In genomic region chr7:48088559-48089414, GRCh38 we compare ENCODE assay signal across 8 cellular contexts. TPM values are rescaled to one million over a fixed set of nuclear protein-coding genes. Genes with fewer than 3 reads are reported as not detected.
DNase-seq lines count a peak whose midpoint lies in the region; ATAC-seq, FAIRE-seq and TF ChIP-seq lines count a peak whose summit lies in the region.

Gene UPP1, plus strand, starts transcription at chr7:48089265. Its CDS starts 5,519 bp downstream, at chr7:48094784.

- peak within 1 kb of the TSS; percentile 93 to 96 for H3K27ac ChIP-seq in A549

- TF ChIP-seq RAD21 in A549 (conservative IDR thresholded peaks at IDR 0.05 in 1 of 2, IDR thresholded peaks at IDR 0.05 in 1 of 2) = peak; percentile 8 to 17; a peak in 3 of 5 replicates

- peak; percentile 38 to 57; a peak in 2 of 5 replicates for TF ChIP-seq EP300 in A549 (IDR thresholded peaks at IDR 0.05)

- peaks cover 53% of the 10 kb centered on the region for H3K4me1 ChIP-seq in A549

- ATAC-seq in A549 = peak; percentile 73 to 86
- ATAC-seq in GM18520 (IDR thresholded peaks at IDR 0.05; ENCODE audit: unreplicated experiment) = peak; percentile 47
- peak; percentile 41 for ATAC-seq in HG03060 (IDR thresholded peaks at IDR 0.05; ENCODE audit: low read depth, unreplicated experiment)

- CTCF ChIA-PET in A549 (lab: Yijun Ruan, JAX) = interaction anchor here (0.7 to 15.8 kb wide), 8 partner anchors 18 to 144 kb away, joined by 3 to 177 read pairs (median 4); no protein-coding TSS in a partner anchor

- no peaks in the 10 kb centered on the region for H3K9me3 ChIP-seq in A549

- peak within 1 kb of the TSS; percentile 91 for H3K4me2 ChIP-seq in A549

- DNase-seq in A549 (ENCODE audit: low read depth in 1 of 2, low spot score in 1 of 2) = peak; percentile 89 to 98
- DNase-seq in NCI-H345 (lab: John Stamatoyannopoulos, UW) = peak; percentile 81
- DNase-seq in activated CD4-positive, alpha-beta T cell treated with anti-CD3 and anti-CD28 coated beads for 1 hour = peak; percentile 82
- DNase-seq in cerebellum (ENCODE audit: low spot score) = peak; percentile 83
- peak; percentile 95 for DNase-seq in kidney epithelial cell (ENCODE audit: low read depth)
- peak; percentile 62 to 83 for DNase-seq in stimulated activated CD4-positive, alpha-beta T cell treated with anti-CD3 and anti-CD28 coated beads, Interleukin-1b, Interleukin-23, amount 100 ng/mL, for 1 hour (ENCODE audit: low read depth in 2 of 2)

- H3K27me3 ChIP-seq in kidney epithelial cell (ENCODE audit: control insufficient read depth, insufficient read depth, low read length) = no peaks in the 10 kb centered on the region

- H3K4me3 ChIP-seq in A549 = peak within 1 kb of the TSS; percentile 92
- H3K4me3 ChIP-seq in kidney epithelial cell (ENCODE audit: low read depth, low read length) = peak within 1 kb of the TSS; percentile 72

- no peak for TF ChIP-seq CTCF in A549 (IDR thresholded peaks at IDR 0.05)
- TF ChIP-seq CTCF in kidney epithelial cell (IDR thresholded peaks at IDR 0.05; ENCODE audit: insufficient read depth, low read length, poor library complexity, severe bottlenecking) = no peak

- POLR2A ChIA-PET in A549 (lab: Yijun Ruan, JAX) = interaction anchor here (0.6 to 1.5 kb wide), 11 partner anchors 15 to 795 kb away, joined by 3 to 9 read pairs (median 3); partner anchors contain the start of gene C7orf57

- peak; percentile 82 for TF ChIP-seq POLR2A in A549 (IDR thresholded peaks at IDR 0.05; ENCODE audit: low read length)

- WGBS in A549 (ENCODE audit: missing lambda C conversion rate) = 0% methylated on average over 31 of the region's 66 CpGs

- no peaks in the 10 kb centered on the region for H3K36me3 ChIP-seq in kidney epithelial cell (ENCODE audit: control insufficient read depth, insufficient read depth, low read length)

- peak; percentile 65 for FAIRE-seq in A549 (lab: Jason Lieb, UNC)

TF ChIP-seq in A549, 52 proteins besides CTCF, POLR2A, EP300 and RAD21 (continues in another document):
- TF ChIP-seq HOXB5 (CRISPR knock-in tag; IDR thresholded peaks at IDR 0.05) (0 out of 2 replicates have a peak, but pooled peaks have one; percentile 62), NR3C1 (IDR thresholded peaks at IDR 0.05) (no peak), ZSCAN20 (CRISPR knock-in tag; IDR thresholded peaks at IDR 0.05) (no peak), NFE2L2 (conservative IDR thresholded peaks at IDR 0.05; ENCODE audit: low read length) (no peak), CBX8 (IDR thresholded peaks at IDR 0.05) (no peak), CHD4 (IDR thresholded peaks at IDR 0.05; ENCODE audit: borderline replicate concordance) (no peak), ZC3H11A (IDR thresholded peaks at IDR 0.05) (no peak), HES2 (IDR thresholded peaks at IDR 0.05) (no peak), RNF2 (IDR thresholded peaks at IDR 0.05; ENCODE audit: borderline replicate concordance, low read depth) (no peak), FOXS1 (CRISPR knock-in tag; IDR thresholded peaks at IDR 0.05) (no peak), TP53 (CRISPR knock-in tag; IDR thresholded peaks at IDR 0.05) (0 out of 2 replicates have a peak, but pooled peaks have one; percentile 19), MAFK (IDR thresholded peaks at IDR 0.05; ENCODE audit: partially characterized antibody) (no peak), CBX2 (IDR thresholded peaks at IDR 0.05; ENCODE audit: borderline replicate concordance, low read depth) (no peak), HMGXB4 (CRISPR knock-in tag; IDR thresholded peaks at IDR 0.05; ENCODE audit: borderline replicate concordance) (no peak), CEBPB (IDR thresholded peaks at IDR 0.05) (peak; percentile 52 to 84; a peak in 2 of 4 replicates), BCL3 (IDR thresholded peaks at IDR 0.05) (no peak), EHMT2 (IDR thresholded peaks at IDR 0.05; ENCODE audit: low read depth) (no peak), KDM5A (IDR thresholded peaks at IDR 0.05) (no peak), HOXB13 (CRISPR knock-in tag; IDR thresholded peaks at IDR 0.05; ENCODE audit: low read depth) (no peak), FOSB (CRISPR knock-in tag; IDR thresholded peaks at IDR 0.05) (no peak), HDAC2 (IDR thresholded peaks at IDR 0.05) (no peak), KDM1A (IDR thresholded peaks at IDR 0.05; ENCODE audit: low read depth) (no peak), JUN (IDR thresholded peaks at IDR 0.05) (peak; percentile 77 to 85; a peak in 4 of 5 replicates), ATOH8 (CRISPR knock-in tag; IDR thresholded peaks at IDR 0.05; ENCODE audit: low read depth) (no peak), RFX5 (IDR thresholded peaks at IDR 0.05) (no peak), USF2 (IDR thresholded peaks at IDR 0.05) (peak; percentile 81), MYC (IDR thresholded peaks at IDR 0.05; ENCODE audit: borderline replicate concordance, low read length) (peak; percentile 66; the same call in 1 of the 2 replicates)
- TF ChIP-seq, protein P1, sequence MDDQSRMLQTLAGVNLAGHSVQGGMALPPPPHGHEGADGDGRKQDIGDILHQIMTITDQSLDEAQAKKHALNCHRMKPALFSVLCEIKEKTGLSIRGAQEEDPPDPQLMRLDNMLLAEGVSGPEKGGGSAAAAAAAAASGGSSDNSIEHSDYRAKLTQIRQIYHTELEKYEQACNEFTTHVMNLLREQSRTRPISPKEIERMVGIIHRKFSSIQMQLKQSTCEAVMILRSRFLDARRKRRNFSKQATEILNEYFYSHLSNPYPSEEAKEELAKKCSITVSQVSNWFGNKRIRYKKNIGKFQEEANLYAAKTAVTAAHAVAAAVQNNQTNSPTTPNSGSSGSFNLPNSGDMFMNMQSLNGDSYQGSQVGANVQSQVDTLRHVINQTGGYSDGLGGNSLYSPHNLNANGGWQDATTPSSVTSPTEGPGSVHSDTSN (IDR thresholded peaks at IDR 0.05) = peak; percentile 52; the same call in 1 of the 2 replicates
- TF ChIP-seq, protein P2, sequence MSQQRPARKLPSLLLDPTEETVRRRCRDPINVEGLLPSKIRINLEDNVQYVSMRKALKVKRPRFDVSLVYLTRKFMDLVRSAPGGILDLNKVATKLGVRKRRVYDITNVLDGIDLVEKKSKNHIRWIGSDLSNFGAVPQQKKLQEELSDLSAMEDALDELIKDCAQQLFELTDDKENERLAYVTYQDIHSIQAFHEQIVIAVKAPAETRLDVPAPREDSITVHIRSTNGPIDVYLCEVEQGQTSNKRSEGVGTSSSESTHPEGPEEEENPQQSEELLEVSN (IDR thresholded peaks at IDR 0.05; ENCODE audit: borderline replicate concordance, low read depth) = 0 out of 2 replicates have a peak, but pooled peaks have one; percentile 26

RNA-seq across cellular contexts. Expression of gene UPP1, which starts in this region (rescaled TPM):
- polyA plus RNA-seq in A549 (2011; rRNA removed) (46.6 and 55.7 TPM in 2 replicates), A549 (2017; fragmentation: RNase III; extraction: RNeasy Plus Mini Kit Qiagen cat#74134 plus additional on column Dnase treatment) (32.2 to 38.1 TPM (median 38.1 TPM) in 3 replicates)
- polyA plus RNA-seq in A549 (2012; cell fraction: cytosol; rRNA removed) = 78.9 and 80.8 TPM in 2 replicates
- polyA plus RNA-seq in A549 (2012; cell fraction: nucleus; rRNA removed) = 124 and 130 TPM in 2 replicates
- polyA minus RNA-seq in A549 (2011; rRNA and poly(A)+ RNA removed) = 30.7 and 32.5 TPM in 2 replicates
- total RNA-seq in cerebellum (23.5 TPM), kidney epithelial cell (421 and 429 TPM in 2 replicates)

Comparison
In these comparisons a context has a peak if more than half of its experiments do, and no peak if none do; other contexts are left out.
1. Peak in every context shown above with its lines: DNase-seq, ATAC-seq, H3K4me3 ChIP-seq and H3K27ac ChIP-seq.
2. RNA of gene UPP1 (total RNA-seq): 421 to 429 TPM in kidney epithelial cell; 23.5 TPM in cerebellum (single experiment); every median in the first group is over 10 times any median in the second.